In the genomic region with DNA sequence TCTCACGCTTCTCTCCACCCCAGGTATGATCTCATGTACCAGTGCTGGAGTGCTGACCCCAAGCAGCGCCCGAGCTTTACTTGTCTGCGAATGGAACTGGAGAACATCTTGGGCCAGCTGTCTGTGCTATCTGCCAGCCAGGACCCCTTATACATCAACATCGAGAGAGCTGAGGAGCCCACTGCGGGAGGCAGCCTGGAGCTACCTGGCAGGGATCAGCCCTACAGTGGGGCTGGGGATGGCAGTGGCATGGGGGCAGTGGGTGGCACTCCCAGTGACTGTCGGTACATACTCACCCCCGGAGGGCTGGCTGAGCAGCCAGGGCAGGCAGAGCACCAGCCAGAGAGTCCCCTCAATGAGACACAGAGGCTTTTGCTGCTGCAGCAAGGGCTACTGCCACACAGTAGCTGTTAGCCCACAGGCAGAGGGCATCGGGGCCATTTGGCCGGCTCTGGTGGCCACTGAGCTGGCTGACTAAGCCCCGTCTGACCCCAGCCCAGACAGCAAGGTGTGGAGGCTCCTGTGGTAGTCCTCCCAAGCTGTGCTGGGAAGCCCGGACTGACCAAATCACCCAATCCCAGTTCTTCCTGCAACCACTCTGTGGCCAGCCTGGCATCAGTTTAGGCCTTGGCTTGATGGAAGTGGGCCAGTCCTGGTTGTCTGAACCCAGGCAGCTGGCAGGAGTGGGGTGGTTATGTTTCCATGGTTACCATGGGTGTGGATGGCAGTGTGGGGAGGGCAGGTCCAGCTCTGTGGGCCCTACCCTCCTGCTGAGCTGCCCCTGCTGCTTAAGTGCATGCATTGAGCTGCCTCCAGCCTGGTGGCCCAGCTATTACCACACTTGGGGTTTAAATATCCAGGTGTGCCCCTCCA, we compare ENCODE assay signal across 1 cellular context.
TF ChIP-seq lines count a peak whose summit lies in the region.

No MANE protein-coding gene starts in this region.

TF ChIP-seq in K562, 482 proteins besides CTCF, POLR2A, EP300 and RAD21:
- TF ChIP-seq HNRNPK (IDR thresholded peaks at IDR 0.05; ENCODE audit: low read depth, low read length, poor library complexity, severe bottlenecking): no peak
- peak; percentile 77 for TF ChIP-seq RFX1 (IDR thresholded peaks at IDR 0.05)
